Comparison of ENCODE assay signal across 28 cellular contexts in genomic region chr11:134843020-134843419, GRCh38.
"Had no signal": no experiment of that assay in that cellular context is flagged by ENCODE, and none has a peak within 500 bp of the region (broad histone marks: within the 10 kb centered on the region; RNA-seq: fewer than 3 reads in every experiment).

No MANE protein-coding gene starts in this region.

- H3K9ac ChIP-seq: neural progenitor cell had no signal

- ATAC-seq: left colon; left lung; natural killer cell; right cardiac atrium; stimulated activated memory B cell treated with anti-CD40 and anti-IgM and Interleukin-4, amounts not matched to agents 10 μg/mL and 1 μg/mL and 100 μg/mL, for 72 hours; stimulated activated naive CD8-positive, alpha-beta T cell treated with anti-CD3 and anti-CD28 coated beads, Interleukin-15, amount 100 ng/mL, for 72 hours had no signal

- DNase-seq: hypothalamus; immature natural killer cell; kidney; left colon; left lung; mesendoderm; naive B cell; natural killer cell; nephron progenitor cell; right cardiac atrium; sigmoid colon; small intestine; stimulated activated CD4-positive, alpha-beta T cell treated with anti-CD3 and anti-CD28 coated beads, Interleukin-1b, Interleukin-23, amount 100 ng/mL, for 48 hours; stimulated activated CD4-positive, alpha-beta T cell treated with anti-CD3 and anti-CD28 coated beads, Interleukin-2, amount 100 ng/mL, for 48 hours; stimulated activated CD4-positive, alpha-beta T cell treated with anti-CD3 and anti-CD28 coated beads, Interleukin-4, amount 100 ng/mL, for 4 hours; stimulated activated CD8-positive, alpha-beta memory T cell treated with anti-CD3 and anti-CD28 coated beads, Interleukin-4, amount 100 ng/mL, for 48 hours; stimulated activated naive CD4-positive, alpha-beta T cell treated with Interleukin-2 at 50 U/mL for 16 hours; stimulated activated naive CD8-positive, alpha-beta T cell treated with anti-CD3 and anti-CD28 coated beads, Interleukin-15, amount 100 ng/mL, for 72 hours; substantia nigra; uterus had no signal

- H3K9me3 ChIP-seq: left lung, sigmoid colon, tibial nerve, uterus had no signal

- FAIRE-seq: islet of Langerhans, kidney, small intestine had no signal

- H3K27ac Mint-ChIP-seq: immature natural killer cell; mesothelial cell of epicardium; naive B cell; natural killer cell; nephron progenitor cell; progenitor cell of endocrine pancreas; stimulated activated memory B cell treated with anti-CD40 and anti-IgM and Interleukin-4, amounts not matched to agents 10 μg/mL and 1 μg/mL and 100 μg/mL, for 72 hours; stimulated activated naive CD8-positive, alpha-beta T cell treated with anti-CD3 and anti-CD28 coated beads, Interleukin-15, amount 100 ng/mL, for 72 hours; type B pancreatic cell had no signal

- H3K36me3 Mint-ChIP-seq: immature natural killer cell; mesothelial cell of epicardium; naive B cell; natural killer cell; neural progenitor cell; stimulated activated memory B cell treated with anti-CD40 and anti-IgM and Interleukin-4, amounts not matched to agents 10 μg/mL and 1 μg/mL and 100 μg/mL, for 72 hours; type B pancreatic cell had no signal

- H3K4me1 ChIP-seq: left lung, sigmoid colon, tibial nerve, uterus had no signal

- H3K27me3 ChIP-seq: neural progenitor cell, tibial nerve, uterus had no signal

- H3K4me2 ChIP-seq: neural progenitor cell had no signal

- H3K4me3 ChIP-seq: left lung, lung, neural progenitor cell, sigmoid colon, tibial nerve, uterus had no signal

- H2AFZ ChIP-seq: neural progenitor cell had no signal

- H3K27ac ChIP-seq: left lung, neural progenitor cell, sigmoid colon, tibial nerve, uterus had no signal

- H3K36me3 ChIP-seq: left lung, neural progenitor cell, sigmoid colon, tibial nerve, uterus had no signal

- H3K4me3 Mint-ChIP-seq: immature natural killer cell; mesothelial cell of epicardium; naive B cell; natural killer cell; nephron progenitor cell; neural progenitor cell; stimulated activated memory B cell treated with anti-CD40 and anti-IgM and Interleukin-4, amounts not matched to agents 10 μg/mL and 1 μg/mL and 100 μg/mL, for 72 hours; stimulated activated naive CD8-positive, alpha-beta T cell treated with anti-CD3 and anti-CD28 coated beads, Interleukin-15, amount 100 ng/mL, for 72 hours; type B pancreatic cell had no signal

- H3K4me1 Mint-ChIP-seq: immature natural killer cell; naive B cell; natural killer cell; stimulated activated memory B cell treated with anti-CD40 and anti-IgM and Interleukin-4, amounts not matched to agents 10 μg/mL and 1 μg/mL and 100 μg/mL, for 72 hours; stimulated activated naive CD8-positive, alpha-beta T cell treated with anti-CD3 and anti-CD28 coated beads, Interleukin-15, amount 100 ng/mL, for 72 hours had no signal

- H3K9me3 Mint-ChIP-seq: mesothelial cell of epicardium; naive B cell; natural killer cell; nephron progenitor cell; neural progenitor cell; stimulated activated memory B cell treated with anti-CD40 and anti-IgM and Interleukin-4, amounts not matched to agents 10 μg/mL and 1 μg/mL and 100 μg/mL, for 72 hours; stimulated activated naive CD8-positive, alpha-beta T cell treated with anti-CD3 and anti-CD28 coated beads, Interleukin-15, amount 100 ng/mL, for 72 hours; type B pancreatic cell had no signal
